Comparison of ENCODE assay signal across 17 cellular contexts in the genomic region with DNA sequence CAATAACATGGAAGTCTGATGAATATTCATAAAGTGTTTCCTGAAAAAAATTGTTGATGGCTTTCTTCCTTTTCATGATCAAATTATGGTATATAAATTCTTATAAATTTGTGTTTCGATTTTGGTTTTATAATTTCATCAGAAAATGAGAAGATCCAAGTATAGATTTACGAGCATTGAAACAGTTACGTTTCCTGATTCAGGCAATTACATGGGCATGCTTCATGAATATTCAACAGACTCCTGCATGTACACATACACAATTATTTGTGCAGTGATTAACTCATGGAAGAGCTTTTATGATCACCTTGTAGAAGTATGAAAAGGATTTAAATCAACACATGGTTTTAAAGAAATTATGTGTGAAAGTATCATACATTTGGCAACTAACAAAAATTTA.
"Had no signal": no experiment of that assay in that cellular context is flagged by ENCODE, and none has a peak within 500 bp of the region (broad histone marks: within the 10 kb centered on the region; RNA-seq: fewer than 3 reads in every experiment).

No MANE protein-coding gene starts in this region.

- H3K27me3 Mint-ChIP-seq: activated CD8-positive, alpha-beta T cell treated with anti-CD3 and anti-CD28 coated beads for 36 hours; activated naive CD8-positive, alpha-beta T cell treated with anti-CD3 and anti-CD28 coated beads for 36 hours; stimulated activated naive B cell treated with anti-CD40 and anti-IgM and Interleukin-4, amounts not matched to agents 10 μg/mL and 1 μg/mL and 100 μg/mL, for 72 hours had no signal

- H3K36me3 Mint-ChIP-seq: activated naive CD8-positive, alpha-beta T cell treated with anti-CD3 and anti-CD28 coated beads for 36 hours; stimulated activated naive B cell treated with anti-CD40 and anti-IgM and Interleukin-4, amounts not matched to agents 10 μg/mL and 1 μg/mL and 100 μg/mL, for 72 hours had no signal

- H3K4me1 Mint-ChIP-seq: activated naive CD8-positive, alpha-beta T cell treated with anti-CD3 and anti-CD28 coated beads for 36 hours; stimulated activated naive B cell treated with anti-CD40 and anti-IgM and Interleukin-4, amounts not matched to agents 10 μg/mL and 1 μg/mL and 100 μg/mL, for 72 hours had no signal

- H3K27ac Mint-ChIP-seq: activated CD8-positive, alpha-beta T cell treated with anti-CD3 and anti-CD28 coated beads for 36 hours; activated naive CD8-positive, alpha-beta T cell treated with anti-CD3 and anti-CD28 coated beads for 36 hours; stimulated activated naive B cell treated with anti-CD40 and anti-IgM and Interleukin-4, amounts not matched to agents 10 μg/mL and 1 μg/mL and 100 μg/mL, for 72 hours had no signal

- H3K4me3 Mint-ChIP-seq: activated CD8-positive, alpha-beta T cell treated with anti-CD3 and anti-CD28 coated beads for 36 hours; activated naive CD8-positive, alpha-beta T cell treated with anti-CD3 and anti-CD28 coated beads for 36 hours; activated T-cell treated with anti-CD3 and anti-CD28 coated beads, Interleukin-2, amount 50 U/mL, for 4 hours; nephron progenitor cell; stimulated activated naive B cell treated with anti-CD40 and anti-IgM and Interleukin-4, amounts not matched to agents 10 μg/mL and 1 μg/mL and 100 μg/mL, for 72 hours; WTC11 had no signal

- DNase-seq: activated CD4-positive, alpha-beta T cell treated with anti-CD3 and anti-CD28 coated beads for 4 hours; activated CD8-positive, alpha-beta T cell treated with anti-CD3 and anti-CD28 coated beads for 36 hours; activated gamma-delta T cell; activated naive CD8-positive, alpha-beta T cell treated with anti-CD3 and anti-CD28 coated beads for 36 hours; activated T-cell treated with anti-CD3 and anti-CD28 coated beads, Interleukin-2, amount 50 U/mL, for 4 hours; colonic mucosa; effector CD4-positive, alpha-beta T cell; esophagus squamous epithelium; glutamatergic neuron; nephron progenitor cell; SJCRH30; stimulated activated CD4-positive, alpha-beta T cell treated with anti-CD3 and anti-CD28 coated beads, Interleukin-4, amount 100 ng/mL, for 1 hour; stimulated activated naive B cell treated with anti-CD40 and anti-IgM and Interleukin-4, amounts not matched to agents 10 μg/mL and 1 μg/mL and 100 μg/mL, for 72 hours; T-helper 2 cell; trophoblast cell had no signal

- H3K27ac ChIP-seq: breast epithelium, colonic mucosa, esophagus squamous epithelium, SJCRH30 had no signal

- H3K9me3 Mint-ChIP-seq: activated naive CD8-positive, alpha-beta T cell treated with anti-CD3 and anti-CD28 coated beads for 36 hours; activated T-cell treated with anti-CD3 and anti-CD28 coated beads, Interleukin-2, amount 50 U/mL, for 4 hours; nephron progenitor cell; stimulated activated naive B cell treated with anti-CD40 and anti-IgM and Interleukin-4, amounts not matched to agents 10 μg/mL and 1 μg/mL and 100 μg/mL, for 72 hours; WTC11 had no signal

- ATAC-seq: activated CD8-positive, alpha-beta T cell treated with anti-CD3 and anti-CD28 coated beads for 36 hours; activated T-cell treated with anti-CD3 and anti-CD28 coated beads, Interleukin-2, amount 50 U/mL, for 4 hours; stimulated activated naive B cell treated with anti-CD40 and anti-IgM and Interleukin-4, amounts not matched to agents 10 μg/mL and 1 μg/mL and 100 μg/mL, for 72 hours; WTC11 had no signal
